28 cellular contexts compared by ENCODE assay signal in the genomic region with DNA sequence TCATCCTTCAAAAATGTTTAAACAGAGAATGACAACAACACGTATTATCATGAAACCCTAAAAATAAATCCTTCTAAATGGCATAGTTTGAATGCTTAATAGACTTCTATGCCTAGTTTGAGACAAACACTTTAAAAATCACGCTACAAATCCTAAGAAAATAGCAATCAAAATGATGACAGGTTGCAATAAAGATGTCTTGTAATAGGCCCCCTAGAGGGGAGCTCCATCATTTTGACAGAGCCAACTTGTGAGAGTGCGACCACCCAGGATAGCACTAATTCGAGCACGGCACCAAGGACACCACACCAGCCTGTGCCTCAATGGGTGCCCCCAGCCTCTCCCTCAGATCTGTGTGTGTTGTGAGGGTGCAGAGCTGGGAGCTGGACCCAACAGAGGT.
"Had no signal": no experiment of that assay in that cellular context is flagged by ENCODE, and none has a peak within 500 bp of the region (broad histone marks: within the 10 kb centered on the region; RNA-seq: fewer than 3 reads in every experiment).

No MANE protein-coding gene starts in this region.

- DNase-seq: activated CD4-positive, alpha-beta memory T cell treated with anti-CD3 and anti-CD28 coated beads for 36 hours; activated CD4-positive, alpha-beta T cell treated with anti-CD3 and anti-CD28 coated beads for 36 hours; activated CD4-positive, alpha-beta T cell treated with anti-CD3 and anti-CD28 coated beads, Interleukin-2, amount 10 ng/mL, durations not matched to agents 24 days and 14 days; activated CD4-positive, CD25-positive, alpha-beta regulatory T cell; activated CD4-positive, CD25-positive, alpha-beta regulatory T cell treated with anti-CD3 and anti-CD28 coated beads, Interleukin-2, amount 50 U/mL, for 72 hours; activated CD8-positive, alpha-beta memory T cell treated with anti-CD3 and anti-CD28 coated beads, Interleukin-2, amount 50 U/mL, for 48 hours; activated effector memory CD4-positive, alpha-beta T cell treated with Interleukin-2 at 50 U/mL for 16 hours; activated gamma-delta T cell treated with Interleukin-2 at 50 U/mL for 16 hours; activated naive CD4-positive, alpha-beta T cell treated with anti-CD3 and anti-CD28 coated beads, Interleukin-2, amount 50 U/mL, for 16 hours; activated naive CD4-positive, alpha-beta T cell treated with Interleukin-2 at 50 U/mL for 16 hours; activated T-cell treated with anti-CD3 and anti-CD28 coated beads for 4 hours; activated T-cell treated with anti-CD3 and anti-CD28 coated beads, Interleukin-2, amount 50 U/mL, for 24 hours; adrenal gland; amygdala; aorta; body of pancreas; caudate nucleus; cortex of kidney; dermis blood vessel endothelial cell; effector CD4-positive, alpha-beta T cell; effector memory CD8-positive, alpha-beta T cell; esophagus squamous epithelium; foreskin melanocyte; T-helper 2 cell had no signal

- H3K27me3 ChIP-seq: adrenal gland, body of pancreas, esophagus squamous epithelium had no signal

- H3K9me3 ChIP-seq: adrenal gland, body of pancreas, esophagus squamous epithelium, gastroesophageal sphincter had no signal

- H3K9me3 Mint-ChIP-seq: activated CD4-positive, alpha-beta memory T cell treated with anti-CD3 and anti-CD28 coated beads for 36 hours; activated CD4-positive, alpha-beta T cell treated with anti-CD3 and anti-CD28 coated beads, Interleukin-2, amount 10 ng/mL, durations not matched to agents 24 days and 14 days; activated T-cell treated with anti-CD3 and anti-CD28 coated beads, Interleukin-2, amount 50 U/mL, for 24 hours; activated T-helper 17 cell treated with anti-CD3 and anti-CD28 coated beads, Interleukin-2, amount 50 U/mL, for 72 hours had no signal

- H3K36me3 Mint-ChIP-seq: activated CD4-positive, alpha-beta memory T cell treated with anti-CD3 and anti-CD28 coated beads for 36 hours; activated naive CD8-positive, alpha-beta T cell had no signal

- H3K27ac ChIP-seq: adrenal gland, body of pancreas, epithelial cell of prostate, esophagus squamous epithelium, gastroesophageal sphincter had no signal

- H3K4me1 ChIP-seq: adrenal gland, gastroesophageal sphincter had no signal

- H3K4me3 Mint-ChIP-seq: activated CD4-positive, alpha-beta memory T cell treated with anti-CD3 and anti-CD28 coated beads for 36 hours; activated CD4-positive, alpha-beta T cell treated with anti-CD3 and anti-CD28 coated beads for 36 hours; activated CD4-positive, alpha-beta T cell treated with anti-CD3 and anti-CD28 coated beads, Interleukin-2, amount 10 ng/mL, durations not matched to agents 24 days and 14 days; activated naive CD8-positive, alpha-beta T cell; activated T-cell treated with anti-CD3 and anti-CD28 coated beads, Interleukin-2, amount 50 U/mL, for 24 hours; activated T-helper 17 cell treated with anti-CD3 and anti-CD28 coated beads, Interleukin-2, amount 50 U/mL, for 72 hours; effector memory CD8-positive, alpha-beta T cell had no signal

- ATAC-seq: activated CD4-positive, alpha-beta T cell treated with anti-CD3 and anti-CD28 coated beads for 36 hours; activated T-helper 17 cell treated with anti-CD3 and anti-CD28 coated beads, Interleukin-2, amount 50 U/mL, for 72 hours; body of pancreas; effector memory CD8-positive, alpha-beta T cell; gastroesophageal sphincter had no signal

- H3K4me1 Mint-ChIP-seq: activated T-helper 17 cell treated with anti-CD3 and anti-CD28 coated beads, Interleukin-2, amount 50 U/mL, for 72 hours had no signal

- H3K27me3 Mint-ChIP-seq: activated T-cell treated with anti-CD3 and anti-CD28 coated beads, Interleukin-2, amount 50 U/mL, for 24 hours; effector memory CD8-positive, alpha-beta T cell had no signal

- H3K36me3 ChIP-seq: adrenal gland, esophagus squamous epithelium, gastroesophageal sphincter had no signal

- H3K4me3 ChIP-seq: adrenal gland, body of pancreas, esophagus squamous epithelium, gastroesophageal sphincter had no signal

- H3K27ac Mint-ChIP-seq: activated CD4-positive, alpha-beta memory T cell treated with anti-CD3 and anti-CD28 coated beads for 36 hours; activated CD4-positive, alpha-beta T cell treated with anti-CD3 and anti-CD28 coated beads for 36 hours; activated CD4-positive, alpha-beta T cell treated with anti-CD3 and anti-CD28 coated beads, Interleukin-2, amount 10 ng/mL, durations not matched to agents 24 days and 14 days; activated naive CD8-positive, alpha-beta T cell; activated T-cell treated with anti-CD3 and anti-CD28 coated beads, Interleukin-2, amount 50 U/mL, for 24 hours; activated T-helper 17 cell treated with anti-CD3 and anti-CD28 coated beads, Interleukin-2, amount 50 U/mL, for 72 hours; effector memory CD8-positive, alpha-beta T cell had no signal
